17 cellular contexts compared by ENCODE assay signal in genomic region chr10:47104786-47105385, GRCh38.
DNase-seq lines count a peak whose midpoint lies in the region; ATAC-seq, FAIRE-seq and TF ChIP-seq lines count a peak whose summit lies in the region.
"Had no signal": no experiment of that assay in that cellular context is flagged by ENCODE, and none has a peak within 500 bp of the region (broad histone marks: within the 10 kb centered on the region; RNA-seq: fewer than 3 reads in every experiment).

No MANE protein-coding gene starts in this region.

- H3K27ac Mint-ChIP-seq in CD4-positive, alpha-beta memory T cell, result peak overlapping the region in 1 of 7 donors; percentile 24
- H3K27ac Mint-ChIP-seq: activated CD4-positive, alpha-beta T cell treated with anti-CD3 and anti-CD28 coated beads, Interleukin-2, amount 10 ng/mL, durations not matched to agents 24 days and 14 days; CD8-positive, alpha-beta memory T cell; natural killer cell had no signal

- peak; percentile 18 for DNase-seq in KG1 (lab: John Stamatoyannopoulos, UW)
- peak; percentile 50 for DNase-seq in SKM-1 (lab: John Stamatoyannopoulos, UW; ENCODE audit: unreplicated experiment)
- no peak for DNase-seq in heart right ventricle
- DNase-seq in small intestine, result peak; percentile 1
- DNase-seq in NAMALWA (ENCODE audit: low spot score), result no peak
- no peak for DNase-seq in erythroblast (lab: John Stamatoyannopoulos, UW)
- DNase-seq in CD4-positive, alpha-beta memory T cell, result no peak
- DNase-seq in NCI-H69 (lab: John Stamatoyannopoulos, UW), result no peak
- DNase-seq: activated CD4-positive, alpha-beta T cell treated with anti-CD3 and anti-CD28 coated beads, Interleukin-2, amount 10 ng/mL, durations not matched to agents 24 days and 14 days; CD8-positive, alpha-beta memory T cell; GOT3; natural killer cell; T-helper 1 cell had no signal

- H3K4me1 Mint-ChIP-seq in CD4-positive, alpha-beta memory T cell, result no peaks in the 10 kb centered on the region
- H3K4me1 Mint-ChIP-seq: activated CD4-positive, alpha-beta T cell treated with anti-CD3 and anti-CD28 coated beads, Interleukin-2, amount 10 ng/mL, durations not matched to agents 24 days and 14 days had no signal

- FAIRE-seq in small intestine (lab: Jason Lieb, UNC), result no peak
- FAIRE-seq: astrocyte, frontal cortex, G401.6, keratinocyte had no signal

- peaks cover 0 to 1% of the 10 kb centered on the region in 2 donors for H3K27me3 Mint-ChIP-seq in CD4-positive, alpha-beta memory T cell
- H3K27me3 Mint-ChIP-seq: activated CD4-positive, alpha-beta T cell treated with anti-CD3 and anti-CD28 coated beads, Interleukin-2, amount 10 ng/mL, durations not matched to agents 24 days and 14 days; CD8-positive, alpha-beta memory T cell had no signal

- H3K4me1 ChIP-seq in heart right ventricle, result peaks cover 0 to 13% (median 0%) of the 10 kb centered on the region in 9 donors
- H3K4me1 ChIP-seq in small intestine (ENCODE audit: control insufficient read depth in 2 of 2, insufficient read depth in 1 of 2, low read depth in 1 of 2, low read length in 1 of 2), result no peaks in the 10 kb centered on the region
- no peaks in the 10 kb centered on the region for H3K4me1 ChIP-seq in CD4-positive, alpha-beta memory T cell (ENCODE audit: insufficient read depth, low read length)

- peak in 5 of 8 donors; percentile 27 to 66 (median 44) for ATAC-seq in heart right ventricle
- ATAC-seq: natural killer cell had no signal

- H3K36me3 ChIP-seq in heart right ventricle, result no peaks in the 10 kb centered on the region
- no peaks in the 10 kb centered on the region for H3K36me3 ChIP-seq in small intestine (ENCODE audit: control insufficient read depth in 2 of 2, insufficient read depth in 2 of 2, low read length in 2 of 2)
- H3K36me3 ChIP-seq in CD4-positive, alpha-beta memory T cell (ENCODE audit: insufficient read depth, low read length), result no peaks in the 10 kb centered on the region

- no peak for TF ChIP-seq POLR2A in erythroblast (IDR thresholded peaks at IDR 0.05; ENCODE audit: low read length)

- no peak overlapping the region for H3K4me3 Mint-ChIP-seq in CD4-positive, alpha-beta memory T cell
- H3K4me3 Mint-ChIP-seq: activated CD4-positive, alpha-beta T cell treated with anti-CD3 and anti-CD28 coated beads, Interleukin-2, amount 10 ng/mL, durations not matched to agents 24 days and 14 days; CD8-positive, alpha-beta memory T cell; natural killer cell had no signal

- no peak for TF ChIP-seq CTCF in heart right ventricle (IDR thresholded peaks at IDR 0.05)

- peak overlapping the region in 1 of 10 donors; percentile 31 for H3K27ac ChIP-seq in heart right ventricle
- no peak overlapping the region for H3K27ac ChIP-seq in small intestine (ENCODE audit: low read depth in 1 of 2, low read length in 1 of 2)
- H3K27ac ChIP-seq in CD4-positive, alpha-beta memory T cell (ENCODE audit: low read depth, low read length), result no peak overlapping the region

- H3K36me3 Mint-ChIP-seq in CD4-positive, alpha-beta memory T cell, result no peaks in the 10 kb centered on the region
- H3K36me3 Mint-ChIP-seq: CD8-positive, alpha-beta memory T cell; natural killer cell had no signal

- H3K27me3 ChIP-seq in heart right ventricle (no peaks in the 10 kb centered on the region), small intestine (ENCODE audit: control insufficient read depth in 2 of 2, insufficient read depth in 2 of 2, low read length in 2 of 2) (no peaks in the 10 kb centered on the region)
- H3K27me3 ChIP-seq in CD4-positive, alpha-beta memory T cell (ENCODE audit: insufficient read depth, low read length), result no peaks in the 10 kb centered on the region

- intact Hi-C loops in heart right ventricle (cut with DNase I), result no loop called here
- intact Hi-C loops in CD4-positive, alpha-beta memory T cell (cut with micrococcal nuclease), result no loop called here

- H3K9me3 Mint-ChIP-seq in CD4-positive, alpha-beta memory T cell, result peaks cover 0 to 8% (median 0%) of the 10 kb centered on the region in 8 donors
- H3K9me3 Mint-ChIP-seq: activated CD4-positive, alpha-beta T cell treated with anti-CD3 and anti-CD28 coated beads, Interleukin-2, amount 10 ng/mL, durations not matched to agents 24 days and 14 days; CD8-positive, alpha-beta memory T cell; natural killer cell had no signal

- H3K4me3 ChIP-seq in heart right ventricle, result no peak overlapping the region
- H3K4me3 ChIP-seq in small intestine (ENCODE audit: low read depth in 1 of 2, low read length in 2 of 2), result no peak overlapping the region
- H3K4me3 ChIP-seq in CD4-positive, alpha-beta memory T cell (ENCODE audit: low read length in 2 of 2), result no peak overlapping the region

- POLR2A ChIA-PET in CD4-positive, alpha-beta memory T cell (lab: Charles Lee; ENCODE audit: partially characterized antibody), result no interaction called here

- H3K9me3 ChIP-seq in heart right ventricle (peaks cover 0 to 8% (median 0%) of the 10 kb centered on the region in 11 donors), small intestine (ENCODE audit: control insufficient read depth, low read depth) (no peaks in the 10 kb centered on the region)
- H3K9me3 ChIP-seq in CD4-positive, alpha-beta memory T cell (ENCODE audit: control insufficient read depth in 1 of 2, low read length in 2 of 2), result no peaks in the 10 kb centered on the region

- CTCF ChIA-PET in CD4-positive, alpha-beta memory T cell (lab: Charles Lee; ENCODE audit: partially characterized antibody), result no interaction called here

- WGBS in heart right ventricle, 2 donors, result 41 to 44% methylated on average over 4 of the region's 4 CpGs
- 61 to 74% (median 68%) methylated on average over 4 of the region's 4 CpGs for WGBS in small intestine, 3 donors

Comparison
In these comparisons a context has a peak if more than half of its experiments do, and no peak if none do; other contexts are left out.
1. DNase-seq: peak in KG1 (single experiment), SKM-1 (single experiment) and small intestine (single experiment); none in heart right ventricle (0 of 2), NAMALWA (single experiment), erythroblast (0 of 2), CD4-positive, alpha-beta memory T cell (0 of 5) and NCI-H69 (single experiment).